1 cellular context compared by ENCODE assay signal in the genomic region with DNA sequence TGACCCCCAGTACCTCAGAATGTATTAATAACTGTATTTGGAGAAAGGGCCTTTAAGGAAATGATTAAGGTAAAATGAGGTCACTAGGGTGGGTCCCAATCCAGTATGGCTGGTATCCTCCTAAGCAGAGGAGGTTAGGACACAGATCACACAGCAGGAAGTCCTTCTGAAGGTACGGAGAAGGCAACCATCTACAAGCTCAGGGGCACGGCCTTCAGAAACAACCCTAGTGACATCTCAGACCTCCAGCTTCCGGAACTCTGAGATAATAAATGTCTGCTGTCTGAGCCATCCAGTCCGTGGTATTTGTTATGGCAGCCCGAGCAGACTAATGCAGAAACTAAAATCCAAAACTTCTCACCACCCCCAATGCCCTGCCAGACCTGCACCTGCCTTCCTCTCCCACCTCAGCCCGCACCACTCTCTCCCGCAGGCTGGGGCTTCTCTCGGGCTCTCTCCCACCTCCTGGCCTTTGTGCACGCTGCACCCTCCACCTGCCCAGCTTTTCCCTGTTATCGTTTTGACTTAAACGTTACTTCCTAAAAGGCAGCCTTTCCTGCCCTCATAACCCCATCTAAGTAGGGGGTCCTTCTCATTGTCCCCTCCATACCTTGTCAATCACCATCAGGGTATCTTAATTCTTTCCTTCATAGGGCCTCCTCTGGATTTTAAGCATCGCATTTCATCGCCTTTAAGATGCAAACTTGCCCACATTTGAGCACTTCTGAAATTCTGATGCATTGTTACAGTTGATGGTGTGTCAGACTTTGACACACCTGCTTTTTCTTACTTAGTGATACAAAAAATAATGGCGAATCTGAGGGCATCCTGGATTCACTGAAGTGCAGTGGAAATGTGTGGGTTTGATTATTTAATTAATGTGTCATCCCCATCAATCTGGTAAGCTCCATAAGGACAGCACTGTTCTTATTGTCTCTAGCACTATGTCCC.
TF ChIP-seq lines count a peak whose summit lies in the region.

No MANE protein-coding gene starts in this region.

TF ChIP-seq in IMR-90, 13 proteins besides CTCF, POLR2A, EP300 and RAD21:
- no peak for TF ChIP-seq MAZ (IDR thresholded peaks at IDR 0.05; ENCODE audit: borderline replicate concordance, low read depth, low read length)
